Comparison of ENCODE assay signal across 8 cellular contexts in genomic region chr18:711693-712400, GRCh38. TPM values are rescaled to one million over a fixed set of nuclear protein-coding genes. Genes with fewer than 3 reads are reported as not detected.
A peak's percentile ranks its signal among the peaks of the same experiment; 100 is the strongest.
DNase-seq lines count a peak whose midpoint lies in the region; ATAC-seq and TF ChIP-seq lines count a peak whose summit lies in the region.

No MANE protein-coding gene starts in this region.

- intact Hi-C loops in activated naive CD4-positive, alpha-beta T cell treated with anti-CD3 and anti-CD28 coated beads for 36 hours (cut with micrococcal nuclease), result loop anchor here (1.0 to 2.0 kb wide), 11 partner anchors 17 to 601 kb away; partner anchors contain the start of gene THOC1
- intact Hi-C loops in testis (cut with DNase I; ENCODE audit: low total_unique reads), result no loop called here

- peaks cover 45% of the 10 kb centered on the region for H3K4me1 Mint-ChIP-seq in activated naive CD4-positive, alpha-beta T cell treated with anti-CD3 and anti-CD28 coated beads for 36 hours (ENCODE audit: low read depth)

- H3K4me3 ChIP-seq in HUES48 (ENCODE audit: low read depth, low read length) (peak overlapping the region; percentile 89), osteoblast (ENCODE audit: insufficient read depth, low read length) (peak overlapping the region; percentile 78), testis (peak overlapping the region; percentile 65 to 83)

- peak overlapping the region; percentile 78 for H2AFZ ChIP-seq in osteoblast (ENCODE audit: low read length)

- peaks cover 26% of the 10 kb centered on the region for H3K36me3 Mint-ChIP-seq in activated naive CD4-positive, alpha-beta T cell treated with anti-CD3 and anti-CD28 coated beads for 36 hours (ENCODE audit: low read depth)

- peaks cover 39% of the 10 kb centered on the region for H3K79me2 ChIP-seq in osteoblast (ENCODE audit: insufficient read depth, low read length)

- 1% methylated on average over 37 to 42 of the region's 42 CpGs for WGBS in testis, 2 donors

- no peak for TF ChIP-seq POLR2A in testis (IDR thresholded peaks at IDR 0.05)

- peak overlapping the region; percentile 75 for H3K27ac Mint-ChIP-seq in activated naive CD4-positive, alpha-beta T cell treated with anti-CD3 and anti-CD28 coated beads for 36 hours

- H3K4me2 ChIP-seq in osteoblast (ENCODE audit: insufficient read depth, low read length), result peak overlapping the region; percentile 98

- no peaks in the 10 kb centered on the region for H3K27me3 Mint-ChIP-seq in activated naive CD4-positive, alpha-beta T cell treated with anti-CD3 and anti-CD28 coated beads for 36 hours (ENCODE audit: low read depth)

- H3K4me1 ChIP-seq in HUES48 (ENCODE audit: control insufficient read depth, insufficient read depth, low read length), result 0 out of 2 replicates have a peak, but pooled peaks cover 5% of the 10 kb centered on the region
- peaks cover 22% of the 10 kb centered on the region for H3K4me1 ChIP-seq in osteoblast (ENCODE audit: insufficient read depth, low read length)
- peaks cover 6% of the 10 kb centered on the region for H3K4me1 ChIP-seq in testis

- H3K4me3 Mint-ChIP-seq in activated naive CD4-positive, alpha-beta T cell treated with anti-CD3 and anti-CD28 coated beads for 36 hours, result peak overlapping the region; percentile 78

- H3K27ac ChIP-seq in HUES48 (ENCODE audit: low read depth, low read length), result peak overlapping the region; percentile 93
- H3K27ac ChIP-seq in osteoblast (ENCODE audit: low read depth, low read length), result peak overlapping the region; percentile 94
- peak overlapping the region; percentile 82 to 87 for H3K27ac ChIP-seq in testis

- ATAC-seq in GM21423 (IDR thresholded peaks at IDR 0.05; ENCODE audit: unreplicated experiment), result peak; percentile 67

- H3K9ac ChIP-seq in HUES48 (ENCODE audit: low read depth, low read length), result peak overlapping the region; percentile 83

- peaks cover 8% of the 10 kb centered on the region for H4K20me1 ChIP-seq in osteoblast (ENCODE audit: insufficient read depth, low read length)

- peak; percentile 88 for DNase-seq in DMS53 (lab: John Stamatoyannopoulos, UW)
- peak; percentile 34 for DNase-seq in SHP77 treated with DMSO at 0.1 percent for 48 hours (lab: John Stamatoyannopoulos, UW)
- peak; percentile 87 for DNase-seq in activated naive CD4-positive, alpha-beta T cell treated with anti-CD3 and anti-CD28 coated beads for 36 hours
- DNase-seq in globus pallidus (ENCODE audit: low spot score), result peak; percentile 86
- peak; percentile 81 for DNase-seq in osteoblast (ENCODE audit: insufficient read length, low spot score, missing footprints)
- peak; percentile 89 for DNase-seq in testis

- no peaks in the 10 kb centered on the region for H3K9me3 Mint-ChIP-seq in activated naive CD4-positive, alpha-beta T cell treated with anti-CD3 and anti-CD28 coated beads for 36 hours

- CTCF ChIA-PET in activated naive CD4-positive, alpha-beta T cell treated with anti-CD3 and anti-CD28 coated beads for 36 hours (lab: Charles Lee), result interaction anchor here (1.0 to 2.1 kb wide), 11 partner anchors 27 to 130 kb away, joined by 3 to 29 read pairs (median 8); partner anchors contain the start of gene YES1

- no peaks in the 10 kb centered on the region for H3K27me3 ChIP-seq in HUES48 (ENCODE audit: control insufficient read depth, insufficient read depth, low read length)
- no peaks in the 10 kb centered on the region for H3K27me3 ChIP-seq in osteoblast (ENCODE audit: insufficient read depth, low read length)
- H3K27me3 ChIP-seq in testis, result no peaks in the 10 kb centered on the region

- H3K9me3 ChIP-seq in HUES48 (ENCODE audit: control insufficient read depth, insufficient read depth, low read length) (0 out of 2 replicates have a peak, but pooled peaks cover 2% of the 10 kb centered on the region), osteoblast (ENCODE audit: low read depth, low read length) (no peaks in the 10 kb centered on the region), testis (no peaks in the 10 kb centered on the region)

- TF ChIP-seq CTCF in osteoblast (IDR thresholded peaks at IDR 0.05; ENCODE audit: extremely low read depth, low read depth, low read length), result no peak
- no peak for TF ChIP-seq CTCF in testis (IDR thresholded peaks at IDR 0.05)

- H3K36me3 ChIP-seq in HUES48 (ENCODE audit: control insufficient read depth, insufficient read depth, low read length) (peaks cover 9% of the 10 kb centered on the region; the same call in 1 of the 2 replicates), osteoblast (ENCODE audit: insufficient read depth, low read length) (peaks cover 6% of the 10 kb centered on the region), testis (ENCODE audit: low read depth, missing control alignments) (no peaks in the 10 kb centered on the region)

RNA-seq across cellular contexts. Expression of gene ENOSF1, which starts 0.6 kb away (rescaled TPM):
- 10 to 100 TPM; 61.3 to 66.1 TPM for total RNA-seq in activated naive CD4-positive, alpha-beta T cell treated with anti-CD3 and anti-CD28 coated beads for 36 hours
- 47.0 and 56.3 TPM in 2 replicates for total RNA-seq in osteoblast
- total RNA-seq in testis, result 100 to 1,000 TPM in 1 of 2 donors, 10 to 100 TPM in 1; 88.5 to 119 TPM
- polyA plus RNA-seq in testis (ENCODE audit: insufficient read depth, low read depth, low replicate concordance), result 29.2 TPM

RNA-seq across cellular contexts. Expression of gene TYMS, which starts 54.4 kb away (rescaled TPM):
- total RNA-seq in activated naive CD4-positive, alpha-beta T cell treated with anti-CD3 and anti-CD28 coated beads for 36 hours, result 100 to 1,000 TPM; 315 to 325 TPM
- total RNA-seq in osteoblast (4.7 and 5.3 TPM in 2 replicates), testis (10 to 100 TPM; 22.7 to 24.4 TPM)
- 136 TPM for polyA plus RNA-seq in testis (ENCODE audit: insufficient read depth, low read depth, low replicate concordance)

Comparison
In these comparisons a context has a peak if more than half of its experiments do, and no peak if none do; other contexts are left out.
1. Peak in every context shown above with its lines: DNase-seq, ATAC-seq, H3K4me3 ChIP-seq and H3K27ac ChIP-seq.
2. DNase-seq: peak in every context shown above with its lines; median percentile 89 in testis; 88 in DMS53; 87 in activated naive CD4-positive, alpha-beta T cell treated with anti-CD3 and anti-CD28 coated beads for 36 hours; 86 in globus pallidus; 81 in osteoblast; 34 in SHP77 treated with DMSO at 0.1 percent for 48 hours.
3. RNA of gene TYMS, which starts 54.4 kb away (total RNA-seq): 315 to 325 TPM in activated naive CD4-positive, alpha-beta T cell treated with anti-CD3 and anti-CD28 coated beads for 36 hours; 22.7 to 24.4 TPM in testis and 4.7 to 5.3 TPM in osteoblast; every median in the first group is over 10 times any median in the second.